29 cellular contexts compared by ENCODE assay signal in the genomic region with DNA sequence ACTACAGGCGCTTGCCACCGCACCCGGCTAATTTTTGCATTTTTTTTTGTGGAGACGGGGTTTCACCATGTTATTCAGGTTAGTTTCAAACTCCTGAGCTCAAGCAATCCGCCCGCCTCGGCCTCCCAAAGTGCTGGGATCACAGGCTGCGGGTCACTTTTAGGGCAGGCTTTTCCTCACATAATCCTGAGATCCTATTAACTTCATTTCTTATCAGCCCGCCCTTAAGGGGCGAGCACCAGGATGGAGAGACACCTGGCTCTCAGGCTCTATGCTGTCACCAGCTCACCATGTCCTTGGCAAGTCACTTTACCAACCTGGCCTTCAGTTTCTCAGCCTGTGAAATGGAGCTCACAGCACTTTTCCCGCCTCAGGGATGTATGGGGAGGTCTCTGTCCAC.
"Had no signal": no experiment of that assay in that cellular context is flagged by ENCODE, and none has a peak within 500 bp of the region (broad histone marks: within the 10 kb centered on the region; RNA-seq: fewer than 3 reads in every experiment).

No MANE protein-coding gene starts in this region.

- H3K4me1 ChIP-seq: ascending aorta, colonic mucosa, gastroesophageal sphincter, right atrium auricular region, tibial nerve had no signal

- H3K27ac ChIP-seq: ascending aorta, cardiac muscle cell, colonic mucosa, gastroesophageal sphincter, hepatocyte, right atrium auricular region, stomach, tibial nerve had no signal

- H3K27me3 ChIP-seq: ascending aorta, cardiac muscle cell, colonic mucosa, gastroesophageal sphincter, hepatocyte, right atrium auricular region, stomach, tibial nerve had no signal

- H3K4me2 ChIP-seq: hepatocyte, smooth muscle cell had no signal

- H3K4me3 ChIP-seq: ascending aorta, cardiac muscle cell, colonic mucosa, gastroesophageal sphincter, hepatocyte, right atrium auricular region, smooth muscle cell, stomach, tibial nerve had no signal

- H3K9me3 ChIP-seq: ascending aorta, colonic mucosa, gastroesophageal sphincter, right atrium auricular region, stomach, tibial nerve had no signal

- DNase-seq: activated CD4-positive, alpha-beta T cell treated with anti-CD3 and anti-CD28 coated beads for 48 hours; activated CD4-positive, alpha-beta T cell treated with anti-CD3 and anti-CD28 coated beads, Interleukin-2, amount 50 U/mL, for 48 hours; activated CD8-positive, alpha-beta memory T cell treated with anti-CD3 and anti-CD28 coated beads for 24 hours; activated effector memory CD4-positive, alpha-beta T cell treated with Interleukin-2 at 50 U/mL for 16 hours; activated naive CD4-positive, alpha-beta T cell treated with Interleukin-2 at 50 U/mL for 16 hours; activated naive CD8-positive, alpha-beta T cell treated with anti-CD3 and anti-CD28 coated beads, Interleukin-2, amount 10 ng/mL, durations not matched to agents 7 days and 5 days; cerebellar nuclear complex; colonic mucosa; effector memory CD8-positive, alpha-beta T cell; left colon; midbrain; naive thymus-derived CD4-positive, alpha-beta T cell; stimulated activated CD4-positive, alpha-beta T cell treated with anti-CD3 and anti-CD28 coated beads, Interleukin-1b, Interleukin-23, amount 100 ng/mL, for 48 hours; stimulated activated CD4-positive, alpha-beta T cell treated with anti-CD3 and anti-CD28 coated beads, Interleukin-4, amount 100 ng/mL, for 4 hours; stimulated activated CD8-positive, alpha-beta memory T cell treated with anti-CD3 and anti-CD28 coated beads, Interleukin-4, amount 100 ng/mL, for 48 hours; stimulated activated naive B cell treated with anti-CD40 and anti-IgM and Interleukin-4, amounts not matched to agents 10 μg/mL and 1 μg/mL and 100 μg/mL, for 72 hours; stomach had no signal

- H3K4me3 Mint-ChIP-seq: activated naive CD8-positive, alpha-beta T cell treated with anti-CD3 and anti-CD28 coated beads, Interleukin-2, amount 10 ng/mL, durations not matched to agents 7 days and 5 days; brain; effector memory CD8-positive, alpha-beta T cell; naive thymus-derived CD4-positive, alpha-beta T cell; neural crest cell; stimulated activated naive B cell treated with anti-CD40 and anti-IgM and Interleukin-4, amounts not matched to agents 10 μg/mL and 1 μg/mL and 100 μg/mL, for 72 hours; T-helper 2 cell treated with Interferon-gamma antibody and Interleukin-4, amounts not matched to agents 5 μg/mL and 100 μg/mL, for 36 hours had no signal

- H3K9me3 Mint-ChIP-seq: effector memory CD8-positive, alpha-beta T cell; neural crest cell; stimulated activated naive B cell treated with anti-CD40 and anti-IgM and Interleukin-4, amounts not matched to agents 10 μg/mL and 1 μg/mL and 100 μg/mL, for 72 hours; T-helper 2 cell treated with Interferon-gamma antibody and Interleukin-4, amounts not matched to agents 5 μg/mL and 100 μg/mL, for 36 hours had no signal

- H3K27ac Mint-ChIP-seq: activated naive CD8-positive, alpha-beta T cell treated with anti-CD3 and anti-CD28 coated beads, Interleukin-2, amount 10 ng/mL, durations not matched to agents 7 days and 5 days; effector memory CD8-positive, alpha-beta T cell; stimulated activated naive B cell treated with anti-CD40 and anti-IgM and Interleukin-4, amounts not matched to agents 10 μg/mL and 1 μg/mL and 100 μg/mL, for 72 hours; T-helper 2 cell treated with Interferon-gamma antibody and Interleukin-4, amounts not matched to agents 5 μg/mL and 100 μg/mL, for 36 hours had no signal

- ATAC-seq: effector memory CD8-positive, alpha-beta T cell; gastroesophageal sphincter; left colon; naive thymus-derived CD4-positive, alpha-beta T cell; stimulated activated naive B cell treated with anti-CD40 and anti-IgM and Interleukin-4, amounts not matched to agents 10 μg/mL and 1 μg/mL and 100 μg/mL, for 72 hours had no signal

- H3K36me3 Mint-ChIP-seq: activated naive CD8-positive, alpha-beta T cell treated with anti-CD3 and anti-CD28 coated beads, Interleukin-2, amount 10 ng/mL, durations not matched to agents 7 days and 5 days; brain had no signal

- H3K36me3 ChIP-seq: ascending aorta, cardiac muscle cell, colonic mucosa, gastroesophageal sphincter, right atrium auricular region, stomach, tibial nerve had no signal

- H3K27me3 Mint-ChIP-seq: activated naive CD8-positive, alpha-beta T cell treated with anti-CD3 and anti-CD28 coated beads, Interleukin-2, amount 10 ng/mL, durations not matched to agents 7 days and 5 days; effector memory CD8-positive, alpha-beta T cell; naive thymus-derived CD4-positive, alpha-beta T cell; stimulated activated naive B cell treated with anti-CD40 and anti-IgM and Interleukin-4, amounts not matched to agents 10 μg/mL and 1 μg/mL and 100 μg/mL, for 72 hours had no signal

- FAIRE-seq: endothelial cell of umbilical vein, keratinocyte had no signal

- H2AFZ ChIP-seq: hepatocyte had no signal
